In the genomic region with DNA sequence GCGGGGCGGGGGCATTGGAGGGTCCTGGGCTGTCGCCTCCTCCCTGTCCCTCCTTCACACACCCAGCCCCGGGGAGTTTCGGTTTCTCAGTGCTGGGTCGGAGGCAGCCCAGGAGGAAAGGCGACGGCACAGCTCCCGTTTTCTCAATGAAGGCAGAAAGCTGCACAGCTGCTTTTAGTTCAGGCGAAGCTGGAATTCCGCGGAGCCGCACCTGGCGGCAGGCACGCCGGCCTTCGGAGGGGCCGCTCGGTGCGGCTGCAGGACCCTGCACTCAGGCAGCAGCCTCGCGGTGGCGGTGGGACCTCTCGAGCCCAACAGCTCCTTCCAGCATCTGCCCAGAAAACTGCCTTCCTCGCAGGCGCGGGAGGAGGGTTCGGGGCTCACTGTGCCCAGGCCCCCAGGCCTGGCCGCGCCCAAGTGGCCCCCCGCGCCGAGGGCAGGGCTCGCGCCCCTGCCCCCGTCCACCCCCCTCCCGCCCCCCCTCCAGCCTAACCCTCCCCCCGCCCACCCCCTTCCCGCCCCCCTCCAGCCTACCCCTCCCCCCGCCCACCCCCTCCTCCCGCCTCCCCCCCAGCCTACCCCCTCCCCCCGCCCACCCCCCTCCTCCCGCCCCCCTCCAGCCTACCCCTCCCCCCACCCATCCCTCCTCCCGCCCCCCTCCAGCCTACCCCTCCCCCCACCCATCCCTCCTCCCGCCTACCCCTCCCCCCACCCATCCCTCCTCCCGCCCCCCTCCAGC, we compare ENCODE assay signal across 8 cellular contexts. TPM values are rescaled to one million over a fixed set of nuclear protein-coding genes. Genes with fewer than 3 reads are reported as not detected.
DNase-seq lines count a peak whose midpoint lies in the region; ATAC-seq and TF ChIP-seq lines count a peak whose summit lies in the region.

No MANE protein-coding gene starts in this region.

- TF ChIP-seq CTCF in Panc1 (IDR thresholded peaks at IDR 0.05) (no peak), fibroblast of mammary gland (conservative IDR thresholded peaks at IDR 0.05; ENCODE audit: control insufficient read depth, insufficient read depth, low read depth, low read length) (no peak), gastrocnemius medialis (IDR thresholded peaks at IDR 0.05 in 4 of 5, conservative IDR thresholded peaks at IDR 0.05 in 1 of 5) (no peak)

- intact Hi-C loops in Panc1 (cut with micrococcal nuclease; ENCODE audit: unreplicated experiment) (no loop called here), gastrocnemius medialis (cut with DNase I; ENCODE audit: low total_unique reads) (no loop called here)

- H3K9me3 ChIP-seq in Panc1 (ENCODE audit: control insufficient read depth, insufficient read depth, low read depth, low read length): no peaks in the 10 kb centered on the region
- H3K9me3 ChIP-seq in gastrocnemius medialis: no peaks in the 10 kb centered on the region

- no peaks in the 10 kb centered on the region for H3K36me3 ChIP-seq in Panc1 (ENCODE audit: control insufficient read depth, insufficient read depth, low read length)
- H3K36me3 ChIP-seq in gastrocnemius medialis: no peaks in the 10 kb centered on the region

- POLR2A ChIA-PET in Panc1 (lab: Charles Lee): interaction anchor here (0.6 kb wide), 1 partner anchor 481 kb away, joined by 3 read pairs; no protein-coding TSS in a partner anchor

- ATAC-seq in Panc1 (peak; percentile 12; the same call in 1 of the 2 replicates), gastrocnemius medialis (no peak), HG02759 (IDR thresholded peaks at IDR 0.05; ENCODE audit: unreplicated experiment) (no peak), HG02885 (IDR thresholded peaks at IDR 0.05; ENCODE audit: poor library complexity, unreplicated experiment) (no peak), GM19035 (IDR thresholded peaks at IDR 0.05; ENCODE audit: unreplicated experiment) (no peak)

- H3K27me3 ChIP-seq in Panc1 (ENCODE audit: control insufficient read depth, insufficient read depth, low read length) (no peaks in the 10 kb centered on the region), gastrocnemius medialis (peaks cover 35 to 47% (median 47%) of the 10 kb centered on the region in 3 donors)

- DNase-seq in GM03348 (ENCODE audit: low spot score): peak; percentile 43
- DNase-seq in Panc1 (ENCODE audit: low read depth, low spot score): no peak
- no peak for DNase-seq in fibroblast of mammary gland (ENCODE audit: low read depth)
- no peak for DNase-seq in gastrocnemius medialis
- no peak for DNase-seq in COR-L47 (lab: John Stamatoyannopoulos, UW)

- TF ChIP-seq POLR2A in gastrocnemius medialis (IDR thresholded peaks at IDR 0.05): no peak

- H3K4me1 ChIP-seq in Panc1 (ENCODE audit: control insufficient read depth, insufficient read depth, low read length): peaks cover 26% of the 10 kb centered on the region
- H3K4me1 ChIP-seq in gastrocnemius medialis: peaks cover 5 to 14% of the 10 kb centered on the region in 2 donors

- no TSS peak for BruUV-seq in Panc1 (replicated peaks; lab: Mats Ljungman, UMichigan)

- CTCF ChIA-PET in Panc1 (lab: Charles Lee): interaction anchor here (1.1 kb wide), 1 partner anchor 20 kb away, joined by 3 read pairs; no protein-coding TSS in a partner anchor

- in situ Hi-C loops in Panc1 (cut with HindIII; ENCODE audit: low pct_unique_long_range_greater_than_20kb, low sequenced_read_pairs) (no loop called here), gastrocnemius medialis (cut with MboI; ENCODE audit: low sequenced_read_pairs in 4 of 4) (no loop called here)

- peak overlapping the region; percentile 74 for H3K27ac ChIP-seq in Panc1 (ENCODE audit: low read length)
- H3K27ac ChIP-seq in gastrocnemius medialis: no peak overlapping the region

- H3K4me3 ChIP-seq in Panc1 (ENCODE audit: low read depth in 2 of 2, low read length in 2 of 2) (peak overlapping the region; percentile 52 to 58), fibroblast of mammary gland (ENCODE audit: control insufficient read depth, low read depth, low read length) (peak overlapping the region; percentile 19), gastrocnemius medialis (peak overlapping the region; percentile 29 to 75 (median 50))

RNA-seq across cellular contexts. Expression of gene FOXQ1, which starts 4.8 kb away (rescaled TPM):
- total RNA-seq in Panc1 (2021; ENCODE audit: unreplicated experiment): 11.7 TPM
- 8.6 TPM for polyA plus RNA-seq in Panc1 (2012; ENCODE audit: insufficient read length)
- total RNA-seq in gastrocnemius medialis: under 1 TPM in 1 of 4 donors, not detected in 3; 0.42 TPM
